In genomic region chr1:98129486-98129885, GRCh38 we compare ENCODE assay signal across 17 cellular contexts.
DNase-seq lines count a peak whose midpoint lies in the region; ATAC-seq and TF ChIP-seq lines count a peak whose summit lies in the region.
"Had no signal": no experiment of that assay in that cellular context is flagged by ENCODE, and none has a peak within 500 bp of the region (broad histone marks: within the 10 kb centered on the region; RNA-seq: fewer than 3 reads in every experiment).

No MANE protein-coding gene starts in this region.

- no peak overlapping the region for H3K4ac ChIP-seq in mesendoderm (ENCODE audit: low read depth, low read length)

- CTCF ChIA-PET in SK-N-SH (lab: Yijun Ruan, JAX), result interaction anchor here (1.9 kb wide), 1 partner anchor 339 kb away, joined by 6 read pairs; no protein-coding TSS in a partner anchor

- H2BK120ac ChIP-seq in mesendoderm (ENCODE audit: low read depth, low read length), result no peak overlapping the region

- no peak overlapping the region for H2AK5ac ChIP-seq in mesendoderm (ENCODE audit: low read length)

- H4K20me1 ChIP-seq in SK-N-SH (ENCODE audit: insufficient read depth), result no peaks in the 10 kb centered on the region
- H4K20me1 ChIP-seq: BLaER1 treated with 17β-estradiol and CSF1 and Interleukin-3, amounts not matched to agents 10 nM and 100 nM had no signal

- no peak for TF ChIP-seq RAD21 in SK-N-SH (IDR thresholded peaks at IDR 0.05; ENCODE audit: low read length)

- no peak for TF ChIP-seq CTCF in SK-N-SH (IDR thresholded peaks at IDR 0.05)
- no peak for TF ChIP-seq CTCF in BE2C (IDR thresholded peaks at IDR 0.05; ENCODE audit: low read depth, low read length)

- H3K4me3 ChIP-seq in SK-N-SH (ENCODE audit: low read depth in 2 of 2, low read length in 1 of 2), result no peak overlapping the region
- no peak overlapping the region for H3K4me3 ChIP-seq in BE2C (ENCODE audit: low read depth, low read length)
- no peak overlapping the region for H3K4me3 ChIP-seq in mesendoderm (ENCODE audit: low read length)
- H3K4me3 ChIP-seq: A549; BLaER1 treated with 17β-estradiol and CSF1 and Interleukin-3, amounts not matched to agents 10 nM and 100 nM had no signal

- H4K5ac ChIP-seq in mesendoderm (ENCODE audit: low read length), result no peak overlapping the region

- H2BK15ac ChIP-seq in mesendoderm (replicated peaks; ENCODE audit: low read depth), result no peak overlapping the region

- no peaks in the 10 kb centered on the region for H3K9me2 ChIP-seq in SK-N-SH

- H3K79me1 ChIP-seq in mesendoderm (ENCODE audit: low read length), result no peaks in the 10 kb centered on the region

- no peak for DNase-seq in SK-N-SH
- DNase-seq in BE2C, result peak; percentile 28
- DNase-seq in amniotic epithelial cell (ENCODE audit: low read depth), result peak; percentile 15
- peak; percentile 2 for DNase-seq in mesendoderm
- DNase-seq in substantia nigra (lab: John Stamatoyannopoulos, UW), result no peak
- no peak for DNase-seq in AG08395 (ENCODE audit: low spot score)
- DNase-seq: Caco-2; Calu3; CD4-positive, alpha-beta T cell; CD8-positive, alpha-beta T cell; DMS79 treated with DMSO at 0.1 percent for 48 hours; GF-D8 had no signal

- H3K23ac ChIP-seq in mesendoderm (ENCODE audit: low read length), result no peak overlapping the region

- no peak overlapping the region for H3K9ac ChIP-seq in SK-N-SH
- no peak overlapping the region for H3K9ac ChIP-seq in mesendoderm (ENCODE audit: low read length)
- H3K9ac ChIP-seq: BLaER1 treated with 17β-estradiol and CSF1 and Interleukin-3, amounts not matched to agents 10 nM and 100 nM had no signal

- TF ChIP-seq EP300 in SK-N-SH (IDR thresholded peaks at IDR 0.05; ENCODE audit: borderline replicate concordance in 1 of 2, low read depth in 1 of 2, low read length in 1 of 2), result no peak

- H3K27ac ChIP-seq in SK-N-SH (ENCODE audit: low read depth in 2 of 2, low read length in 1 of 2) (no peak overlapping the region), mesendoderm (ENCODE audit: low read depth, low read length) (no peak overlapping the region), substantia nigra (ENCODE audit: low read depth, low read length, poor library complexity, severe bottlenecking) (no peak overlapping the region)
- H3K27ac ChIP-seq: 22Rv1; A549; BLaER1 treated with 17β-estradiol and CSF1 and Interleukin-3, amounts not matched to agents 10 nM and 100 nM; C4-2B had no signal

- H2BK5ac ChIP-seq in mesendoderm (ENCODE audit: low read length), result no peak overlapping the region

- H3K4me2 ChIP-seq in SK-N-SH (no peak overlapping the region), mesendoderm (ENCODE audit: low read length) (no peak overlapping the region)
- H3K4me2 ChIP-seq: A549; BLaER1 treated with 17β-estradiol and CSF1 and Interleukin-3, amounts not matched to agents 10 nM and 100 nM had no signal

- H3K9me3 ChIP-seq in SK-N-SH, result no peaks in the 10 kb centered on the region
- no peaks in the 10 kb centered on the region for H3K9me3 ChIP-seq in BE2C
- H3K9me3 ChIP-seq: A549; BLaER1 treated with 17β-estradiol and CSF1 and Interleukin-3, amounts not matched to agents 10 nM and 100 nM; Caco-2 had no signal

- no peaks in the 10 kb centered on the region for H3F3A ChIP-seq in SK-N-SH (replicated peaks; ENCODE audit: insufficient read depth)

- ATAC-seq in SK-N-SH treated with all-trans-retinoic acid at 6 μM for 48 hours, result no peak
- ATAC-seq: A549; CD8-positive, alpha-beta T cell had no signal

- POLR2A ChIA-PET in SK-N-SH (lab: Yijun Ruan, JAX), result no interaction called here

- H3K27me3 ChIP-seq in SK-N-SH (ENCODE audit: insufficient read depth) (no peaks in the 10 kb centered on the region), BE2C (no peaks in the 10 kb centered on the region), mesendoderm (ENCODE audit: insufficient read depth, low read length, poor library complexity) (no peaks in the 10 kb centered on the region)
- H3K27me3 ChIP-seq: BLaER1 treated with 17β-estradiol and CSF1 and Interleukin-3, amounts not matched to agents 10 nM and 100 nM had no signal

- H4K8ac ChIP-seq in mesendoderm (ENCODE audit: low read depth, low read length), result no peak overlapping the region

- WGBS in SK-N-SH (ENCODE audit: low lambda C conversion rate), result 67% methylated on average over 1 of the region's 1 CpG
- no CpG with 5 or more reads among the region's 1 CpG for WGBS in mesendoderm (ENCODE audit: extremely low coverage, insufficient coverage, low lambda C conversion rate)

- peaks cover 3 to 10% of the 10 kb centered on the region in 2 experiments; a peak in 2 of 4 replicates for H3K4me1 ChIP-seq in SK-N-SH (ENCODE audit: control insufficient read depth in 1 of 2, insufficient read depth in 2 of 2, low read depth in 1 of 2, low read length in 1 of 2)
- H3K4me1 ChIP-seq in BE2C, result peaks cover 44% of the 10 kb centered on the region
- no peaks in the 10 kb centered on the region for H3K4me1 ChIP-seq in mesendoderm (ENCODE audit: control insufficient read depth, low read depth, low read length)
- H3K4me1 ChIP-seq: A549; BLaER1 treated with 17β-estradiol and CSF1 and Interleukin-3, amounts not matched to agents 10 nM and 100 nM; Caco-2 had no signal

- no peaks in the 10 kb centered on the region for H3K36me3 ChIP-seq in SK-N-SH (replicated peaks in 1 of 2; ENCODE audit: control insufficient read depth in 1 of 2, insufficient read depth in 2 of 2, low read length in 1 of 2)
- no peaks in the 10 kb centered on the region for H3K36me3 ChIP-seq in BE2C
- no peaks in the 10 kb centered on the region for H3K36me3 ChIP-seq in mesendoderm (ENCODE audit: control insufficient read depth, insufficient read depth, low read length)
- H3K36me3 ChIP-seq: BLaER1 treated with 17β-estradiol and CSF1 and Interleukin-3, amounts not matched to agents 10 nM and 100 nM had no signal

- H3K79me2 ChIP-seq in SK-N-SH (ENCODE audit: insufficient read depth), result no peaks in the 10 kb centered on the region
- no peaks in the 10 kb centered on the region for H3K79me2 ChIP-seq in mesendoderm (ENCODE audit: control insufficient read depth, insufficient read depth, low read length)

- no peak overlapping the region for H2AFZ ChIP-seq in SK-N-SH (ENCODE audit: low read depth)

- H3K56ac ChIP-seq in mesendoderm (ENCODE audit: low read length), result no peak overlapping the region

- H3K18ac ChIP-seq in mesendoderm (ENCODE audit: low read length), result no peak overlapping the region

TF ChIP-seq in SK-N-SH treated with all-trans-retinoic acid at 6 μM for 48 hours, 23 proteins besides CTCF, POLR2A, EP300 and RAD21:
- TF ChIP-seq SNAI2 (CRISPR knock-in tag; IDR thresholded peaks at IDR 0.05), result no peak
- TF ChIP-seq ISL1 (CRISPR knock-in tag; IDR thresholded peaks at IDR 0.05), result peak; percentile 43; the same call in 1 of the 2 replicates
- TF ChIP-seq ZFP30 (CRISPR knock-in tag; IDR thresholded peaks at IDR 0.05), result no peak

TF ChIP-seq in SK-N-SH, 30 proteins besides CTCF, POLR2A, EP300 and RAD21:
- TF ChIP-seq FOXM1 (IDR thresholded peaks at IDR 0.05; ENCODE audit: low read depth) (no peak), FOSL2 (IDR thresholded peaks at IDR 0.05; ENCODE audit: borderline replicate concordance, low read depth) (no peak), JUND (IDR thresholded peaks at IDR 0.05) (no peak), YY1 (IDR thresholded peaks at IDR 0.05; ENCODE audit: low read depth) (no peak), TAF1 (IDR thresholded peaks at IDR 0.05; ENCODE audit: borderline replicate concordance, low read depth, low read length) (no peak), MAX (IDR thresholded peaks at IDR 0.05; ENCODE audit: low read depth) (no peak), RCOR1 (IDR thresholded peaks at IDR 0.05; ENCODE audit: low read length) (no peak), GABPA (IDR thresholded peaks at IDR 0.05; ENCODE audit: low read depth) (no peak), GATA2 (CRISPR knock-in tag; IDR thresholded peaks at IDR 0.05) (no peak), NRF1 (IDR thresholded peaks at IDR 0.05; ENCODE audit: low read depth, low read length) (no peak), MXI1 (IDR thresholded peaks at IDR 0.05; ENCODE audit: low read depth, low read length) (no peak), MEF2A (IDR thresholded peaks at IDR 0.05; ENCODE audit: borderline replicate concordance, low read depth) (no peak)
TF ChIP-seq in SK-N-SH: peak in this region for 0.

Comparison
In these comparisons a context has a peak if more than half of its experiments do, and no peak if none do; other contexts are left out.
1. DNase-seq: peak in BE2C (single experiment), amniotic epithelial cell (single experiment) and mesendoderm (single experiment); none in SK-N-SH (single experiment), substantia nigra (0 of 49) and AG08395 (single experiment).